In genomic region chr7:92624298-92624996, GRCh38 we compare ENCODE assay signal across 19 cellular contexts. TPM values are rescaled to one million over a fixed set of nuclear protein-coding genes. Genes with fewer than 3 reads are reported as not detected.
A peak's percentile ranks its signal among the peaks of the same experiment; 100 is the strongest.
DNase-seq lines count a peak whose midpoint lies in the region; ATAC-seq and TF ChIP-seq lines count a peak whose summit lies in the region.
"Had no signal": no experiment of that assay in that cellular context is flagged by ENCODE, and none has a peak within 500 bp of the region (broad histone marks: within the 10 kb centered on the region; RNA-seq: fewer than 3 reads in every experiment).

No MANE protein-coding gene starts in this region.

- H3K4me3 ChIP-seq in PC-9, result no peak overlapping the region
- H3K4me3 ChIP-seq: BLaER1 treated with 17β-estradiol and CSF1 and Interleukin-3, amounts not matched to agents 10 nM and 100 nM; dorsolateral prefrontal cortex; hepatocyte; thoracic aorta had no signal

- peak overlapping the region; percentile 45; the same call in 1 of the 2 replicates for H3K27ac ChIP-seq in PC-9
- H3K27ac ChIP-seq: dorsolateral prefrontal cortex, hepatocyte, thoracic aorta had no signal

- H3F3A ChIP-seq in PC-9 (ENCODE audit: insufficient read depth, low read depth), result peaks cover 4% of the 10 kb centered on the region

- POLR2A ChIA-PET in PC-9 (lab: Charles Lee; ENCODE audit: unreplicated experiment), result no interaction called here

- H3K9me3 Mint-ChIP-seq in activated naive CD4-positive, alpha-beta T cell treated with anti-CD3 and anti-CD28 coated beads for 36 hours, result peaks cover 4% of the 10 kb centered on the region
- peaks cover 0 to 18% of the 10 kb centered on the region in 2 donors for H3K9me3 Mint-ChIP-seq in activated naive CD4-positive, alpha-beta T cell treated with anti-CD3 and anti-CD28 coated beads, Interleukin-2, amount 50 U/mL, for 72 hours
- H3K9me3 Mint-ChIP-seq in immature natural killer cell, result peaks cover 0 to 3% (median 0%) of the 10 kb centered on the region in 6 donors

- BruUV-seq in PC-9 (replicated peaks; lab: Mats Ljungman, UMichigan), result no TSS peak

- CTCF ChIA-PET in activated naive CD4-positive, alpha-beta T cell treated with anti-CD3 and anti-CD28 coated beads for 36 hours (lab: Charles Lee), result interaction anchor here (0.6 to 4.9 kb wide), 3 partner anchors 11 to 207 kb away, joined by 3 to 38 read pairs (median 3); no protein-coding TSS in a partner anchor
- CTCF ChIA-PET in PC-9 (lab: Charles Lee), result no interaction called here

- H2AFZ ChIP-seq in PC-9, result no peak overlapping the region
- H2AFZ ChIP-seq: hepatocyte had no signal

- no peak overlapping the region for H3K4me3 Mint-ChIP-seq in activated naive CD4-positive, alpha-beta T cell treated with anti-CD3 and anti-CD28 coated beads for 36 hours
- H3K4me3 Mint-ChIP-seq in immature natural killer cell, result peak overlapping the region in 2 of 5 donors; percentile 18 to 55

- H3K4me1 ChIP-seq in PC-9 (replicated peaks; ENCODE audit: insufficient read depth), result peaks cover 28% of the 10 kb centered on the region

- no peaks in the 10 kb centered on the region for H3K9me2 ChIP-seq in PC-9 (ENCODE audit: insufficient read depth)

- H3K27me3 ChIP-seq in PC-9 (ENCODE audit: insufficient read depth, low read depth), result no peaks in the 10 kb centered on the region
- H3K27me3 ChIP-seq: BLaER1 treated with 17β-estradiol and CSF1 and Interleukin-3, amounts not matched to agents 10 nM and 100 nM; dorsolateral prefrontal cortex; hepatocyte had no signal

- no peak for DNase-seq in activated naive CD4-positive, alpha-beta T cell treated with anti-CD3 and anti-CD28 coated beads for 36 hours
- no peak for DNase-seq in activated naive CD4-positive, alpha-beta T cell treated with anti-CD3 and anti-CD28 coated beads, Interleukin-2, amount 50 U/mL, for 16 hours
- DNase-seq in PC-9, result no peak
- no peak for DNase-seq in activated naive CD4-positive, alpha-beta T cell treated with anti-CD3 and anti-CD28 coated beads, Interleukin-2, amount 50 U/mL, for 72 hours (ENCODE audit: low spot score in 2 of 2)
- DNase-seq in immature natural killer cell, result no peak
- no peak for DNase-seq in midbrain (lab: John Stamatoyannopoulos, UW)
- no peak for DNase-seq in stimulated activated CD4-positive, alpha-beta T cell treated with anti-CD3 and anti-CD28 coated beads, Interleukin-15, amount 100 ng/mL, for 24 hours
- DNase-seq: activated CD4-positive, alpha-beta T cell treated with anti-CD3 and anti-CD28 coated beads, Interleukin-2, amount 10 ng/mL, durations not matched to agents 7 days and 5 days; amniotic stem cell; central memory CD4-positive, alpha-beta T cell; dorsolateral prefrontal cortex; left ventricle myocardium superior; NCI-H2029 treated with DMSO at 0.1 percent for 48 hours; NCI-H345; SHP77 treated with DMSO at 0.1 percent for 48 hours had no signal

- peaks cover 75% of the 10 kb centered on the region for H3K4me1 Mint-ChIP-seq in activated naive CD4-positive, alpha-beta T cell treated with anti-CD3 and anti-CD28 coated beads for 36 hours (ENCODE audit: low read depth)
- H3K4me1 Mint-ChIP-seq in immature natural killer cell, result peaks cover 38 to 43% of the 10 kb centered on the region in 2 donors

- H4K20me1 ChIP-seq in PC-9 (ENCODE audit: insufficient read depth), result no peaks in the 10 kb centered on the region
- H4K20me1 ChIP-seq: BLaER1 treated with 17β-estradiol and CSF1 and Interleukin-3, amounts not matched to agents 10 nM and 100 nM had no signal

- no peak for ATAC-seq in activated naive CD4-positive, alpha-beta T cell treated with anti-CD3 and anti-CD28 coated beads, Interleukin-2, amount 50 U/mL, for 72 hours
- no peak for ATAC-seq in GM18517 (IDR thresholded peaks at IDR 0.05; ENCODE audit: unreplicated experiment)
- ATAC-seq: left ventricle myocardium superior had no signal

- TF ChIP-seq CTCF in PC-9 (conservative IDR thresholded peaks at IDR 0.05), result no peak

- H3K4me2 ChIP-seq in PC-9, result no peak overlapping the region
- H3K4me2 ChIP-seq: hepatocyte had no signal

- 0 out of 2 replicates have a peak, but pooled peaks cover 12% of the 10 kb centered on the region for H3K36me3 ChIP-seq in PC-9 (ENCODE audit: low read depth)
- H3K36me3 ChIP-seq: thoracic aorta had no signal

- peaks cover 6% of the 10 kb centered on the region; the same call in 1 of the 2 replicates for H3K79me2 ChIP-seq in PC-9 (ENCODE audit: low read depth)

- peak overlapping the region; percentile 88 for H3K27ac Mint-ChIP-seq in activated naive CD4-positive, alpha-beta T cell treated with anti-CD3 and anti-CD28 coated beads for 36 hours
- peak overlapping the region; percentile 33 to 85 for H3K27ac Mint-ChIP-seq in activated naive CD4-positive, alpha-beta T cell treated with anti-CD3 and anti-CD28 coated beads, Interleukin-2, amount 50 U/mL, for 72 hours
- H3K27ac Mint-ChIP-seq in immature natural killer cell, result peak overlapping the region; percentile 78 to 92 (median 86)

- no peaks in the 10 kb centered on the region; the same call in 1 of the 2 replicates for H3K9me3 ChIP-seq in PC-9 (ENCODE audit: insufficient read depth, low read depth)
- H3K9me3 ChIP-seq: thoracic aorta had no signal

- no peaks in the 10 kb centered on the region for H3K27me3 Mint-ChIP-seq in activated naive CD4-positive, alpha-beta T cell treated with anti-CD3 and anti-CD28 coated beads for 36 hours (ENCODE audit: low read depth)
- H3K27me3 Mint-ChIP-seq in immature natural killer cell (ENCODE audit: low read depth in 3 of 3), result peaks cover 0 to 1% (median 0%) of the 10 kb centered on the region in 3 donors
- H3K27me3 Mint-ChIP-seq: activated CD4-positive, alpha-beta T cell treated with anti-CD3 and anti-CD28 coated beads, Interleukin-2, amount 10 ng/mL, durations not matched to agents 7 days and 5 days had no signal

- intact Hi-C loops in activated naive CD4-positive, alpha-beta T cell treated with anti-CD3 and anti-CD28 coated beads for 36 hours (cut with micrococcal nuclease), result no loop called here
- intact Hi-C loops in PC-9 (cut with micrococcal nuclease; ENCODE audit: unreplicated experiment), result loop anchor here (5.0 kb wide), 2 partner anchors 143 to 293 kb away; no protein-coding TSS in a partner anchor

- peaks cover 52% of the 10 kb centered on the region for H3K36me3 Mint-ChIP-seq in activated naive CD4-positive, alpha-beta T cell treated with anti-CD3 and anti-CD28 coated beads for 36 hours (ENCODE audit: low read depth)
- H3K36me3 Mint-ChIP-seq in activated naive CD4-positive, alpha-beta T cell treated with anti-CD3 and anti-CD28 coated beads, Interleukin-2, amount 50 U/mL, for 72 hours, result peaks cover 28 to 74% of the 10 kb centered on the region in 2 donors
- H3K36me3 Mint-ChIP-seq in immature natural killer cell, result peaks cover 8 to 20% (median 13%) of the 10 kb centered on the region in 3 donors

RNA-seq across cellular contexts. Expression of gene FAM133B, which starts 34.3 kb away (rescaled TPM):
- 10 to 100 TPM; 21.6 to 25.3 TPM for total RNA-seq in activated naive CD4-positive, alpha-beta T cell treated with anti-CD3 and anti-CD28 coated beads for 36 hours
- total RNA-seq in PC-9 (2021), result 33.7 TPM in 2 replicates
- 10 to 100 TPM; 28.4 to 34.9 TPM for total RNA-seq in activated naive CD4-positive, alpha-beta T cell treated with anti-CD3 and anti-CD28 coated beads, Interleukin-2, amount 50 U/mL, for 72 hours
- 10 to 100 TPM in 2 of 3 donors, 1 to 10 TPM in 1; 7.4 to 20.5 (median 19.4) TPM for polyA plus RNA-seq in immature natural killer cell
